1 cellular context compared by ENCODE assay signal in the genomic region with DNA sequence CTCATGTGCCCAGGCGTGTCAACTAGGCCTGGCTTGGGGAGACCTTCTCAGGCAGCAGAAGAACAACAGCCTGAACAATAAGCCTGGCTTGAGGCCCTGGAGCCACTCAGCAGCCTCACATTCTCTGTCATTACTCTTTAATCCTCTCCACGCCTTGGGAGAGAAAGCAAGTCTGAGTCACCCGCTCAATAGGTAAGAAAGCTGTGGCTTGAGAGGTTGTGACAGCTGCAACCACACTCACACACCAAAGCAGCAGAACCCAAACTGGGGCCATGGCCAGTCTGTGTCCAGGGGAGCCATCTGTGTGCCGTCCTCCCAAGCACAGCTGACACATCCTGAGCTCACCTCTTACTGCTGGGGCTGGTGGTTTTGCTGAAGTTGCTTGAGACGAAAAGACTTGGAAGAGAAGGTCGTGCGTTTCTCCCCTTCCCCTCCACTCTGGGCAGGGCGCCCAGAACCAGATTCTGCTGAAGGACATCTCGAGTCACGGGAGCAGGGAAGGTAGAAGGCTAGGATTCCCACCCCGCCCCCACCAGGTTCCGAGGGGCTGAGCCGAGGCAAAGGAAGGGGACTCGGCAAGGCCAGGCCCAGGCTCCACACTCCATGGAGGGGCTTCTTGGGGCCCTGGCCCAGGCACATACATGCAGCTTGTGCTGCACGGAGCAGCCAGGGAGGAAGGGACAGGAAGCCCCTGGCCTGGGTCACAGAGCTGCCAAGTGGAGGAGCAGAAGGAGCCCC.
TF ChIP-seq lines count a peak whose summit lies in the region.

No MANE protein-coding gene starts in this region.

TF ChIP-seq in HepG2, 621 proteins besides CTCF, POLR2A, EP300 and RAD21 (continued from another document):
- TF ChIP-seq ZNF547 (CRISPR knock-in tag; IDR thresholded peaks at IDR 0.05) = no peak
- TF ChIP-seq, protein P1, sequence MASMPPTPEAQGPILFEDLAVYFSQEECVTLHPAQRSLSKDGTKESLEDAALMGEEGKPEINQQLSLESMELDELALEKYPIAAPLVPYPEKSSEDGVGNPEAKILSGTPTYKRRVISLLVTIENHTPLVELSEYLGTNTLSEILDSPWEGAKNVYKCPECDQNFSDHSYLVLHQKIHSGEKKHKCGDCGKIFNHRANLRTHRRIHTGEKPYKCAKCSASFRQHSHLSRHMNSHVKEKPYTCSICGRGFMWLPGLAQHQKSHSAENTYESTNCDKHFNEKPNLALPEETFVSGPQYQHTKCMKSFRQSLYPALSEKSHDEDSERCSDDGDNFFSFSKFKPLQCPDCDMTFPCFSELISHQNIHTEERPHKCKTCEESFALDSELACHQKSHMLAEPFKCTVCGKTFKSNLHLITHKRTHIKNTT (CRISPR knock-in tag; IDR thresholded peaks at IDR 0.05) = no peak
- no peak for TF ChIP-seq ZFP41 (CRISPR knock-in tag; IDR thresholded peaks at IDR 0.05; ENCODE audit: borderline replicate concordance)
